25 cellular contexts compared by ENCODE assay signal in the genomic region with DNA sequence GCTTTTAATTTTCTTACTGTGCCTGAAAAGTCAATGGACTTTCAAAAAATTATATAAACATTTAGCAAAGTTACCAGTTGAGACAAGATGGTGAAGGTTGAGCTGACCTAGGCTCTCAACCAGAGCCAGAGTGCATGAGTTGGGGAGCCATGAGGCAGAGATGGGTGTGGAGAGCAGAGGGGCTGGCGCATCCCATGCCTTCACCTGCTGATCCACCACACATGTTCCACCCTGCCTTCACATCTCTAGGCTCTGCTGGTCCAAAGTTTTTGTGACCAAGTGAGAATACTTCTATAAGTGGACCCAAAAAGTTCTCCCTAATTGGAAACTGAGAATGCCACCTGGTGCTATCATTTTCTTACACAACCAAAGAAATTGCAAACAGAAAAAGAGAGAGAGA. TPM values are rescaled to one million over a fixed set of nuclear protein-coding genes. Genes with fewer than 3 reads are reported as not detected.
DNase-seq lines count a peak whose midpoint lies in the region; ATAC-seq and TF ChIP-seq lines count a peak whose summit lies in the region.
"Had no signal": no experiment of that assay in that cellular context is flagged by ENCODE, and none has a peak within 500 bp of the region (broad histone marks: within the 10 kb centered on the region; RNA-seq: fewer than 3 reads in every experiment).

No MANE protein-coding gene starts in this region.

- peak overlapping the region; percentile 46 for H3K27ac Mint-ChIP-seq in activated CD8-positive, alpha-beta memory T cell treated with anti-CD3 and anti-CD28 coated beads, Interleukin-2, amount 10 ng/mL, durations not matched to agents 7 days and 5 days
- H3K27ac Mint-ChIP-seq in central memory CD8-positive, alpha-beta T cell (ENCODE audit: low read depth) = peak overlapping the region; percentile 71
- peak overlapping the region; percentile 24 for H3K27ac Mint-ChIP-seq in stimulated activated effector memory CD8-positive, alpha-beta T cell treated with anti-CD3 and anti-CD28 coated beads, Interleukin-12 subunit alpha, Interleukin-12 subunit beta, amount 100 ng/mL, for 72 hours

- H3K36me3 ChIP-seq in tibial nerve = no peaks in the 10 kb centered on the region
- H3K36me3 ChIP-seq: BLaER1 had no signal

- peaks cover 88% of the 10 kb centered on the region for H3K4me1 Mint-ChIP-seq in activated CD8-positive, alpha-beta memory T cell treated with anti-CD3 and anti-CD28 coated beads, Interleukin-2, amount 10 ng/mL, durations not matched to agents 7 days and 5 days
- peaks cover 78% of the 10 kb centered on the region for H3K4me1 Mint-ChIP-seq in central memory CD8-positive, alpha-beta T cell
- H3K4me1 Mint-ChIP-seq in stimulated activated effector memory CD8-positive, alpha-beta T cell treated with anti-CD3 and anti-CD28 coated beads, Interleukin-12 subunit alpha, Interleukin-12 subunit beta, amount 100 ng/mL, for 72 hours = peaks cover 77% of the 10 kb centered on the region

- CTCF ChIA-PET in activated CD8-positive, alpha-beta memory T cell treated with anti-CD3 and anti-CD28 coated beads, Interleukin-2, amount 10 ng/mL, durations not matched to agents 7 days and 5 days (lab: Charles Lee) = interaction anchor here (0.9 kb wide), 1 partner anchor 9 kb away, joined by 3 read pairs; no protein-coding TSS in a partner anchor

- no peaks in the 10 kb centered on the region for H3K4me1 ChIP-seq in tibial nerve
- H3K4me1 ChIP-seq: BLaER1 had no signal

- DNase-seq in activated CD8-positive, alpha-beta memory T cell treated with anti-CD3 and anti-CD28 coated beads, Interleukin-2, amount 10 ng/mL, durations not matched to agents 7 days and 5 days = no peak
- no peak for DNase-seq in activated CD8-positive, alpha-beta memory T cell treated with anti-CD3 and anti-CD28 coated beads, Interleukin-2, amount 50 U/mL, for 48 hours
- no peak for DNase-seq in HL-60 (ENCODE audit: low read depth in 1 of 2, low spot score in 1 of 2)
- no peak for DNase-seq in central memory CD8-positive, alpha-beta T cell (ENCODE audit: low spot score in 2 of 2)
- DNase-seq in stimulated activated effector memory CD8-positive, alpha-beta T cell treated with anti-CD3 and anti-CD28 coated beads, Interleukin-12 subunit alpha, Interleukin-12 subunit beta, amount 100 ng/mL, for 72 hours (ENCODE audit: low spot score in 2 of 2) = no peak
- no peak for DNase-seq in tibial nerve (ENCODE audit: low spot score in 2 of 2)
- DNase-seq: CD4-positive, alpha-beta memory T cell; DMS79 treated with DMSO at 0.1 percent for 48 hours; GF-D8; GM23248; H7; NCI-H1105 treated with DMSO at 0.1 percent for 48 hours; NCI-H146; NCI-H1930; NCI-H2107; NCI-H524; NCI-H748 treated with DMSO at 0.1 percent for 48 hours; SIG-M5 had no signal

- no peak for TF ChIP-seq POLR2A in tibial nerve (IDR thresholded peaks at IDR 0.05)

- no peaks in the 10 kb centered on the region for H3K9me3 ChIP-seq in tibial nerve
- H3K9me3 ChIP-seq: BLaER1 had no signal

- peaks cover 5% of the 10 kb centered on the region for H3K27me3 Mint-ChIP-seq in activated CD8-positive, alpha-beta memory T cell treated with anti-CD3 and anti-CD28 coated beads, Interleukin-2, amount 10 ng/mL, durations not matched to agents 7 days and 5 days
- no peaks in the 10 kb centered on the region for H3K27me3 Mint-ChIP-seq in central memory CD8-positive, alpha-beta T cell
- H3K27me3 Mint-ChIP-seq: CD4-positive, alpha-beta memory T cell had no signal

- H3K4me3 Mint-ChIP-seq in activated CD8-positive, alpha-beta memory T cell treated with anti-CD3 and anti-CD28 coated beads, Interleukin-2, amount 10 ng/mL, durations not matched to agents 7 days and 5 days = no peak overlapping the region
- H3K4me3 Mint-ChIP-seq in central memory CD8-positive, alpha-beta T cell = no peak overlapping the region
- H3K4me3 Mint-ChIP-seq in stimulated activated effector memory CD8-positive, alpha-beta T cell treated with anti-CD3 and anti-CD28 coated beads, Interleukin-12 subunit alpha, Interleukin-12 subunit beta, amount 100 ng/mL, for 72 hours = no peak overlapping the region

- H3K27me3 ChIP-seq in HL-60 (ENCODE audit: insufficient read depth, poor library complexity, severe bottlenecking) = no peaks in the 10 kb centered on the region
- H3K27me3 ChIP-seq in tibial nerve = no peaks in the 10 kb centered on the region
- H3K27me3 ChIP-seq: BLaER1 had no signal

- H3K36me3 Mint-ChIP-seq in activated CD8-positive, alpha-beta memory T cell treated with anti-CD3 and anti-CD28 coated beads, Interleukin-2, amount 10 ng/mL, durations not matched to agents 7 days and 5 days = peaks cover 11% of the 10 kb centered on the region
- H3K36me3 Mint-ChIP-seq in central memory CD8-positive, alpha-beta T cell (ENCODE audit: insufficient read depth) = peaks cover 2% of the 10 kb centered on the region
- peaks cover 33% of the 10 kb centered on the region for H3K36me3 Mint-ChIP-seq in stimulated activated effector memory CD8-positive, alpha-beta T cell treated with anti-CD3 and anti-CD28 coated beads, Interleukin-12 subunit alpha, Interleukin-12 subunit beta, amount 100 ng/mL, for 72 hours
- H3K36me3 Mint-ChIP-seq: CD4-positive, alpha-beta memory T cell had no signal

- H3K9me3 Mint-ChIP-seq in activated CD8-positive, alpha-beta memory T cell treated with anti-CD3 and anti-CD28 coated beads, Interleukin-2, amount 10 ng/mL, durations not matched to agents 7 days and 5 days (ENCODE audit: low read depth) = no peaks in the 10 kb centered on the region
- no peaks in the 10 kb centered on the region for H3K9me3 Mint-ChIP-seq in central memory CD8-positive, alpha-beta T cell
- H3K9me3 Mint-ChIP-seq in stimulated activated effector memory CD8-positive, alpha-beta T cell treated with anti-CD3 and anti-CD28 coated beads, Interleukin-12 subunit alpha, Interleukin-12 subunit beta, amount 100 ng/mL, for 72 hours = no peaks in the 10 kb centered on the region
- H3K9me3 Mint-ChIP-seq: CD4-positive, alpha-beta memory T cell had no signal

- no peak for TF ChIP-seq EP300 in tibial nerve (IDR thresholded peaks at IDR 0.05)

- H3K4me3 ChIP-seq in HL-60 (replicated peaks; ENCODE audit: insufficient read depth, low read length) = no peak overlapping the region
- H3K4me3 ChIP-seq in tibial nerve = no peak overlapping the region
- H3K4me3 ChIP-seq: BLaER1, GM23248, K562, SK-N-MC had no signal

- ATAC-seq in activated CD8-positive, alpha-beta memory T cell treated with anti-CD3 and anti-CD28 coated beads, Interleukin-2, amount 10 ng/mL, durations not matched to agents 7 days and 5 days = no peak
- no peak for ATAC-seq in central memory CD8-positive, alpha-beta T cell (replicated peaks; ENCODE audit: extremely low read depth, poor library complexity, severe bottlenecking)
- no peak for ATAC-seq in stimulated activated effector memory CD8-positive, alpha-beta T cell treated with anti-CD3 and anti-CD28 coated beads, Interleukin-12 subunit alpha, Interleukin-12 subunit beta, amount 100 ng/mL, for 72 hours
- ATAC-seq in GM21717 (IDR thresholded peaks at IDR 0.05; ENCODE audit: unreplicated experiment) (no peak), HG03354 (IDR thresholded peaks at IDR 0.05; ENCODE audit: poor library complexity, severe bottlenecking, unreplicated experiment) (no peak)
- ATAC-seq: K562 had no signal

- TF ChIP-seq CTCF in HL-60 (IDR thresholded peaks at IDR 0.05; ENCODE audit: insufficient read depth, low read length) (no peak), tibial nerve (IDR thresholded peaks at IDR 0.05) (no peak)

- WGBS in tibial nerve, 2 donors = 90 to 100% methylated on average over 1 of the region's 1 CpG

- peak overlapping the region; percentile 36 for H3K27ac ChIP-seq in HL-60 (replicated peaks)
- H3K27ac ChIP-seq in tibial nerve = no peak overlapping the region
- H3K27ac ChIP-seq: BLaER1, GM23248, SK-N-MC had no signal

RNA-seq across cellular contexts. Expression of a gene that starts 47.3 kb away (rescaled TPM):
- 1 to 10 TPM; 1.4 to 2.0 TPM for total RNA-seq in activated CD8-positive, alpha-beta memory T cell treated with anti-CD3 and anti-CD28 coated beads, Interleukin-2, amount 10 ng/mL, durations not matched to agents 7 days and 5 days
- total RNA-seq in tibial nerve = not detected
- total RNA-seq: GM23248, H7, K562, LHCN-M2, MCF 10A had no signal
